8 cellular contexts compared by ENCODE assay signal in the genomic region with DNA sequence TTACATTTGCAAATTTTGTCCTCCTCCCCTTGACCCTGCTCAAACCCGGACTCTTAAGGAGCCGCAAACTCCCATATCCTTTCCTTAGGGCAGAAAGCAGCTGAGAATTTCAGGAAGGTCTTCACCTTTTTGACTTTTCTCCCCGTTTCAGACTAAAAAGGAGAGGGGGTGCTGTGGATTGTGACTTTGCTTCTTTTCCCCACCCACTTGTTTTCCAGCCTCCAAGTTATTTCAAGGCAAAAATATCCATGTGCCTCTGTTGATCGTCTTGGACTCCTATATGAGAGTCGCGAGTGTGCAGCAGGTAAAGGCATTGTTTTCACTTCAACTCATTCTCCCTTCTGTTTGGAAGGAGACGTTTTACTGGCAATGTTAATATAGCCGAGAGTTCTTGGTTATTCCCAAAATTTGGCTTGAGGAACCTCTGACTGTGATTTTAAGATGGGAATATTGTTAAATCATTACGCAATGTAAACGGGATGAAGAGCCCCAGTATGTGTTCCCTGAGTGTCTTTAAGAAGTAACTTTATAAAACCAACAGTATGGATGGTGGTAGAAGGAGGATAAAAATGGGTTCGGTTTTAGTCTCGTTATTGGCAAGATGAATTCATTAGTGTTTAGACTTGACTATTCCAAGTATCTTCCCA. TPM values are rescaled to one million over a fixed set of nuclear protein-coding genes. Genes with fewer than 3 reads are reported as not detected.
DNase-seq lines count a peak whose midpoint lies in the region; ATAC-seq and TF ChIP-seq lines count a peak whose summit lies in the region.

No MANE protein-coding gene starts in this region.

- H3K9ac ChIP-seq in SK-N-MC (ENCODE audit: insufficient read length), result peak overlapping the region; percentile 91

- no peaks in the 10 kb centered on the region for H3K36me3 Mint-ChIP-seq in CD8-positive, alpha-beta T cell
- H3K36me3 Mint-ChIP-seq in osteocyte (ENCODE audit: unreplicated experiment), result no peaks in the 10 kb centered on the region

- peaks cover 23% of the 10 kb centered on the region for H3K27me3 Mint-ChIP-seq in CD8-positive, alpha-beta T cell (ENCODE audit: low read depth)
- H3K27me3 Mint-ChIP-seq in osteocyte (ENCODE audit: unreplicated experiment), result peaks cover 51% of the 10 kb centered on the region

- H3K27ac ChIP-seq in CD8-positive, alpha-beta T cell (ENCODE audit: low read depth, low read length), result no peak overlapping the region
- peak overlapping the region; percentile 70 for H3K27ac ChIP-seq in SK-N-MC

- CTCF ChIA-PET in CD8-positive, alpha-beta T cell (lab: Charles Lee), result no interaction called here

- H3K4me1 ChIP-seq in CD8-positive, alpha-beta T cell (ENCODE audit: insufficient read depth, low read length), result no peaks in the 10 kb centered on the region

- no peak for ATAC-seq in CD8-positive, alpha-beta T cell
- ATAC-seq in GM18519 (IDR thresholded peaks at IDR 0.05; ENCODE audit: low FRiP score, unreplicated experiment), result no peak

- H3K9me3 ChIP-seq in CD8-positive, alpha-beta T cell (ENCODE audit: low read length), result no peaks in the 10 kb centered on the region
- H3K9me3 ChIP-seq in SK-N-MC (ENCODE audit: low read depth, low read length), result no peaks in the 10 kb centered on the region

- peak overlapping the region; percentile 26 for H3K4me3 ChIP-seq in CD8-positive, alpha-beta T cell (ENCODE audit: low read depth, low read length)
- H3K4me3 ChIP-seq in SK-N-MC (peak overlapping the region; percentile 91), fibroblast of mammary gland (ENCODE audit: control insufficient read depth, low read depth, low read length) (peak overlapping the region; percentile 62)

- intact Hi-C loops in CD8-positive, alpha-beta T cell (cut with DNase I, micrococcal nuclease), result no loop called here

- no peak for TF ChIP-seq CTCF in CD8-positive, alpha-beta T cell (IDR thresholded peaks at IDR 0.05)
- TF ChIP-seq CTCF in fibroblast of mammary gland (conservative IDR thresholded peaks at IDR 0.05; ENCODE audit: control insufficient read depth, insufficient read depth, low read depth, low read length), result no peak
- no peak for TF ChIP-seq CTCF in osteocyte (IDR thresholded peaks at IDR 0.05)

- H3K27me3 ChIP-seq in CD8-positive, alpha-beta T cell (ENCODE audit: insufficient read depth, low read length), result no peaks in the 10 kb centered on the region

- DNase-seq in CD8-positive, alpha-beta T cell, result no peak
- DNase-seq in SK-N-MC (ENCODE audit: low read depth, low spot score), result no peak
- DNase-seq in fibroblast of mammary gland (ENCODE audit: low read depth), result peak; percentile 24
- no peak for DNase-seq in osteocyte (ENCODE audit: extremely low spot score, unreplicated experiment)
- DNase-seq in ureter (ENCODE audit: low spot score), result no peak
- DNase-seq in stimulated activated CD4-positive, alpha-beta T cell treated with anti-CD3 and anti-CD28 coated beads, Interleukin-12 subunit alpha, Interleukin-12 subunit beta, amount 100 ng/mL, for 4 hours, result no peak
- DNase-seq in OCI-M1 (lab: John Stamatoyannopoulos, UW), result no peak

- H3K4me3 Mint-ChIP-seq in CD8-positive, alpha-beta T cell, result peak overlapping the region; percentile 57
- peak overlapping the region; percentile 61 for H3K4me3 Mint-ChIP-seq in osteocyte (ENCODE audit: unreplicated experiment)

- POLR2A ChIA-PET in CD8-positive, alpha-beta T cell (lab: Charles Lee), result interaction anchor here (1.3 kb wide), 1 partner anchor 44 kb away, joined by 3 read pairs; no protein-coding TSS in a partner anchor

- no peaks in the 10 kb centered on the region for H3K36me3 ChIP-seq in CD8-positive, alpha-beta T cell (ENCODE audit: insufficient read depth, low read length)
- no peaks in the 10 kb centered on the region for H3K36me3 ChIP-seq in SK-N-MC (ENCODE audit: insufficient read depth, low read length)

- H3K9me3 Mint-ChIP-seq in CD8-positive, alpha-beta T cell, result peaks cover 2% of the 10 kb centered on the region
- H3K9me3 Mint-ChIP-seq in osteocyte (ENCODE audit: unreplicated experiment), result no peaks in the 10 kb centered on the region

- H3K4me1 Mint-ChIP-seq in CD8-positive, alpha-beta T cell (ENCODE audit: low read depth), result peaks cover 17% of the 10 kb centered on the region
- peaks cover 8% of the 10 kb centered on the region for H3K4me1 Mint-ChIP-seq in osteocyte (ENCODE audit: unreplicated experiment)

- H3K27ac Mint-ChIP-seq in CD8-positive, alpha-beta T cell, result no peak overlapping the region
- H3K27ac Mint-ChIP-seq in osteocyte (ENCODE audit: unreplicated experiment), result no peak overlapping the region

RNA-seq across cellular contexts. Expression of a gene that starts 0.7 kb away (rescaled TPM):
- under 1 TPM; 0.27 to 0.33 TPM for total RNA-seq in CD8-positive, alpha-beta T cell
- total RNA-seq in osteocyte (not detected in 2 replicates), ureter (12.7 TPM)

Comparison
In these comparisons a context has a peak if more than half of its experiments do, and no peak if none do; other contexts are left out.
1. H3K4me3 ChIP-seq: peak in every context shown above with its lines; median percentile 91 in SK-N-MC; 62 in fibroblast of mammary gland; 26 in CD8-positive, alpha-beta T cell.
2. RNA of a gene that starts 0.7 kb away (total RNA-seq): 12.7 TPM in ureter (single experiment); 0.27 to 0.33 TPM in CD8-positive, alpha-beta T cell and not detected in osteocyte; every median in the first group is over 10 times any median in the second.